10 cellular contexts compared by ENCODE assay signal in the genomic region with DNA sequence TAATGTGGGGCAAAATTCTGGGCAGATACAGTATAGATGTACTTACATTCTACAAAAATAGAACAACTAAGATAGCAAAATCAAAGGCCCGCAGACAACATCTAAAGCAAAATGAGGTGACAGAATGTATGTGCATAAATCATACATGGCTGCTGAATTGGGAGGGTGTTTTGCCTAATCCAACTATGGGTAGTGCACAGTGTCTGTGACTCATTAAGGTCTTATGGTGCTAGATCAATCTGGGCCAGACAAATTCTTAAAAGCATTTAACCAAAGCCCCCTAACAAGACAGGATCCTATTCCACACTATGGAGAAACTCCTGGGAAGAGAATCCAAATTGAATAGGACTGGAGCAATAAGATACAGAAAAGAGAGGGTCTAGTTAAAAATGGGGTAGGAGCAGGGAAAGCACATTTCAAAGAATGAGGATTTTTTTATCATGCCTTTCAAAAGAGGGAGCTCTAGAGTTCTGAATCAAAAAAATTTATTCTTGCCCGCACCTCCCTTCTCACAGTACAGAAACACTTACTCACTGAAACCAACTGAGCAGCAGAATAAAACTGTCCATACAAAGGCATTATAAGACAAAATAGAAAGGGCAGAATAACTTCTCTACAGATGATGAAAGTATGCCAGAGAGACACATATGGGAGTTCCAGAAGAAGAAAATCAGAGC.
DNase-seq lines count a peak whose midpoint lies in the region; ATAC-seq and TF ChIP-seq lines count a peak whose summit lies in the region.
"Had no signal": no experiment of that assay in that cellular context is flagged by ENCODE, and none has a peak within 500 bp of the region (broad histone marks: within the 10 kb centered on the region; RNA-seq: fewer than 3 reads in every experiment).

No MANE protein-coding gene starts in this region.

- no peaks in the 10 kb centered on the region for H3K27me3 Mint-ChIP-seq in activated naive CD8-positive, alpha-beta T cell treated with anti-CD3 and anti-CD28 coated beads, Interleukin-2, amount 50 U/mL, for 24 hours
- H3K27me3 Mint-ChIP-seq in activated naive CD8-positive, alpha-beta T cell treated with anti-CD3 and anti-CD28 coated beads for 36 hours = no peaks in the 10 kb centered on the region
- H3K27me3 Mint-ChIP-seq: CD8-positive, alpha-beta memory T cell had no signal

- 64 to 68% methylated on average over 2 of the region's 2 CpGs for WGBS in tibial nerve, 2 donors

- no peak for DNase-seq in activated naive CD8-positive, alpha-beta T cell treated with anti-CD3 and anti-CD28 coated beads, Interleukin-2, amount 50 U/mL, for 24 hours
- DNase-seq in activated naive CD8-positive, alpha-beta T cell treated with anti-CD3 and anti-CD28 coated beads for 36 hours = no peak
- DNase-seq in OCI-LY7 (ENCODE audit: low spot score) = no peak
- DNase-seq in epithelial cell of proximal tubule (ENCODE audit: low read depth) = no peak
- no peak for DNase-seq in tibial nerve (ENCODE audit: low spot score in 2 of 2)
- DNase-seq in inferior parietal cortex (ENCODE audit: extremely low spot score) = no peak
- DNase-seq: CD8-positive, alpha-beta memory T cell; nucleus accumbens had no signal

- H3K9me3 Mint-ChIP-seq in activated naive CD8-positive, alpha-beta T cell treated with anti-CD3 and anti-CD28 coated beads, Interleukin-2, amount 50 U/mL, for 24 hours = peaks cover 26% of the 10 kb centered on the region
- H3K9me3 Mint-ChIP-seq in activated naive CD8-positive, alpha-beta T cell treated with anti-CD3 and anti-CD28 coated beads for 36 hours = peaks cover 21% of the 10 kb centered on the region

- no peak for TF ChIP-seq EP300 in tibial nerve (IDR thresholded peaks at IDR 0.05)

- H3K4me3 Mint-ChIP-seq in activated naive CD8-positive, alpha-beta T cell treated with anti-CD3 and anti-CD28 coated beads, Interleukin-2, amount 50 U/mL, for 24 hours = no peak overlapping the region
- H3K4me3 Mint-ChIP-seq in activated naive CD8-positive, alpha-beta T cell treated with anti-CD3 and anti-CD28 coated beads for 36 hours = no peak overlapping the region
- H3K4me3 Mint-ChIP-seq: CD8-positive, alpha-beta memory T cell had no signal

- POLR2A ChIA-PET in OCI-LY7 (lab: Charles Lee) = interaction anchor here (0.6 to 1.0 kb wide), 5 partner anchors 10 to 424 kb away, joined by 3 to 6 read pairs (median 3); no protein-coding TSS in a partner anchor

- no peak overlapping the region for H3K4me2 ChIP-seq in OCI-LY7 (ENCODE audit: low read length)

- H3K36me3 ChIP-seq in OCI-LY7 (ENCODE audit: insufficient read depth, low read length) = no peaks in the 10 kb centered on the region; the same call in 1 of the 2 replicates
- no peaks in the 10 kb centered on the region for H3K36me3 ChIP-seq in tibial nerve

- H4K20me1 ChIP-seq in OCI-LY7 (ENCODE audit: insufficient read depth, low read length) = no peaks in the 10 kb centered on the region

- H2AFZ ChIP-seq in OCI-LY7 (ENCODE audit: low read length) = peak overlapping the region; percentile 23; the same call in 1 of the 2 replicates

- H3K4me1 Mint-ChIP-seq in activated naive CD8-positive, alpha-beta T cell treated with anti-CD3 and anti-CD28 coated beads, Interleukin-2, amount 50 U/mL, for 24 hours = peaks cover 12% of the 10 kb centered on the region
- peaks cover 16% of the 10 kb centered on the region for H3K4me1 Mint-ChIP-seq in activated naive CD8-positive, alpha-beta T cell treated with anti-CD3 and anti-CD28 coated beads for 36 hours

- H3K36me3 Mint-ChIP-seq in activated naive CD8-positive, alpha-beta T cell treated with anti-CD3 and anti-CD28 coated beads, Interleukin-2, amount 50 U/mL, for 24 hours (ENCODE audit: low read depth) = peaks cover 7% of the 10 kb centered on the region
- H3K36me3 Mint-ChIP-seq in activated naive CD8-positive, alpha-beta T cell treated with anti-CD3 and anti-CD28 coated beads for 36 hours = peaks cover 11% of the 10 kb centered on the region

- intact Hi-C loops in OCI-LY7 (cut with micrococcal nuclease; ENCODE audit: unreplicated experiment) = loop anchor here (2.0 kb wide), 1 partner anchor 151 kb away; no protein-coding TSS in a partner anchor

- CTCF ChIA-PET in OCI-LY7 (lab: Charles Lee; ENCODE audit: unreplicated experiment) = interaction anchor here (1.3 kb wide), 1 partner anchor 9 kb away, joined by 3 read pairs; no protein-coding TSS in a partner anchor

- no peaks in the 10 kb centered on the region for H3K27me3 ChIP-seq in tibial nerve

- peaks cover 37% of the 10 kb centered on the region for H3K9me3 ChIP-seq in OCI-LY7 (ENCODE audit: low read length)
- peaks cover 0 to 29% (median 2%) of the 10 kb centered on the region in 4 donors for H3K9me3 ChIP-seq in tibial nerve

- no peaks in the 10 kb centered on the region for H3K79me2 ChIP-seq in OCI-LY7 (ENCODE audit: insufficient read depth, low read depth, low read length)

- TF ChIP-seq POLR2A in tibial nerve (IDR thresholded peaks at IDR 0.05) = no peak

- H3K4me1 ChIP-seq in OCI-LY7 (ENCODE audit: insufficient read depth, low read length, poor library complexity, severe bottlenecking) = no peaks in the 10 kb centered on the region
- H3K4me1 ChIP-seq in tibial nerve = peaks cover 0 to 24% (median 0%) of the 10 kb centered on the region in 4 donors

- H3K9me2 ChIP-seq in OCI-LY7 (ENCODE audit: insufficient read depth, low read length) = no peaks in the 10 kb centered on the region

- no TSS peak for BruUV-seq in OCI-LY7 (replicated peaks; lab: Mats Ljungman, UMichigan)

- peak; percentile 73 for TF ChIP-seq CTCF in OCI-LY7 (conservative IDR thresholded peaks at IDR 0.05; ENCODE audit: low read length)
- TF ChIP-seq CTCF in epithelial cell of proximal tubule (conservative IDR thresholded peaks at IDR 0.05; ENCODE audit: low read depth, low read length) = peak; percentile 51
- TF ChIP-seq CTCF in tibial nerve (IDR thresholded peaks at IDR 0.05) = peak in 3 of 5 experiments; percentile 26 to 54 (median 31)

- H3K27ac ChIP-seq in OCI-LY7 (ENCODE audit: low read depth, low read length, poor library complexity, severe bottlenecking) = no peak overlapping the region
- H3K27ac ChIP-seq in tibial nerve = peak overlapping the region in 1 of 4 donors; percentile 33

- no peak overlapping the region for H3K4me3 ChIP-seq in OCI-LY7 (ENCODE audit: low read depth, low read length, poor library complexity, severe bottlenecking)
- H3K4me3 ChIP-seq in epithelial cell of proximal tubule (ENCODE audit: low read depth, low read length) = no peak overlapping the region
- H3K4me3 ChIP-seq in tibial nerve = no peak overlapping the region

- no peak overlapping the region for H3K27ac Mint-ChIP-seq in activated naive CD8-positive, alpha-beta T cell treated with anti-CD3 and anti-CD28 coated beads, Interleukin-2, amount 50 U/mL, for 24 hours
- no peak overlapping the region for H3K27ac Mint-ChIP-seq in activated naive CD8-positive, alpha-beta T cell treated with anti-CD3 and anti-CD28 coated beads for 36 hours
- H3K27ac Mint-ChIP-seq: CD8-positive, alpha-beta memory T cell had no signal

- peak; percentile 88 for ATAC-seq in activated naive CD8-positive, alpha-beta T cell treated with anti-CD3 and anti-CD28 coated beads, Interleukin-2, amount 50 U/mL, for 24 hours
- ATAC-seq in GM21381 (IDR thresholded peaks at IDR 0.05; ENCODE audit: unreplicated experiment) (no peak), HG02981 (IDR thresholded peaks at IDR 0.05; ENCODE audit: unreplicated experiment) (no peak)
